Comparison of ENCODE assay signal across 8 cellular contexts in genomic region chr1:23344111-23344986, GRCh38. TPM values are rescaled to one million over a fixed set of nuclear protein-coding genes. Genes with fewer than 3 reads are reported as not detected.
A peak's percentile ranks its signal among the peaks of the same experiment; 100 is the strongest.
DNase-seq lines count a peak whose midpoint lies in the region; ATAC-seq, FAIRE-seq and TF ChIP-seq lines count a peak whose summit lies in the region.

Gene HNRNPR (minus strand): TSS chr1:23344284. CDS start chr1:23341008, 3,276 bp downstream.

- intact Hi-C loops in body of pancreas (cut with DNase I), result loop anchor here (10.0 kb wide), 1 partner anchor 50 kb away; no protein-coding TSS in a partner anchor
- intact Hi-C loops in sciatic nerve (cut with DNase I), result no loop called here

- H3K27me3 ChIP-seq in body of pancreas, result no peaks in the 10 kb centered on the region

- peak; percentile 92 for FAIRE-seq in TTC549 (lab: Jason Lieb, UNC)

- DNase-seq in 8988T (peak; percentile 56), NCI-H2107 treated with DMSO at 0.1 percent for 48 hours (lab: John Stamatoyannopoulos, UW; ENCODE audit: unreplicated experiment) (peak; percentile 98), body of pancreas (peak; percentile 100), iPS DF 19.7 (ENCODE audit: low read depth, low spot score) (peak; percentile 100), sciatic nerve (ENCODE audit: low spot score) (peak; percentile 100)

- ATAC-seq in GM18520 (IDR thresholded peaks at IDR 0.05; ENCODE audit: unreplicated experiment) (peak; percentile 90), HG03064 (IDR thresholded peaks at IDR 0.05; ENCODE audit: low read depth, unreplicated experiment) (peak; percentile 89), body of pancreas (peak; percentile 97), sciatic nerve (peak; percentile 99)

- no peaks in the 10 kb centered on the region for H3K9me3 ChIP-seq in body of pancreas

- H3K27ac ChIP-seq in body of pancreas, result peak within 1 kb of the TSS; percentile 91 to 99 (median 96)

- H3K4me3 ChIP-seq in body of pancreas, result peak within 1 kb of the TSS; percentile 88 to 92

- peak; percentile 70 to 88 (median 86) for TF ChIP-seq POLR2A in body of pancreas (IDR thresholded peaks at IDR 0.05)

- H3K4me1 ChIP-seq in body of pancreas, result peaks cover 45% of the 10 kb centered on the region

- WGBS in body of pancreas, 2 donors, result 0 to 2% methylated on average over 23 to 81 of the region's 87 CpGs

- no peaks in the 10 kb centered on the region for H3K36me3 ChIP-seq in body of pancreas (replicated peaks in 1 of 2; ENCODE audit: insufficient read depth in 1 of 2, low read depth in 2 of 2)

- peak in 4 of 7 experiments; percentile 32 to 43 (median 34) for TF ChIP-seq CTCF in body of pancreas (IDR thresholded peaks at IDR 0.05)

RNA-seq across cellular contexts. Expression of gene HNRNPR, which starts in this region (rescaled TPM):
- total RNA-seq in body of pancreas, result 10 to 100 TPM; 34.2 to 41.2 TPM
- total RNA-seq in sciatic nerve, result 133 TPM

Comparison
In these comparisons a context has a peak if more than half of its experiments do, and no peak if none do; other contexts are left out.
1. Peak in every context shown above with its lines: DNase-seq, ATAC-seq, H3K4me3 ChIP-seq and H3K27ac ChIP-seq.